ENCODE assay signal across 1 cellular context in genomic region chr2:43169091-43169936, GRCh38.
TF ChIP-seq lines count a peak whose summit lies in the region.

No MANE protein-coding gene starts in this region.

TF ChIP-seq in H1, 55 proteins besides CTCF, POLR2A, EP300 and RAD21 (continued from another document):
- TF ChIP-seq NANOG (IDR thresholded peaks at IDR 0.05; ENCODE audit: insufficient read depth, low read depth, low read length, poor library complexity, severe bottlenecking): no peak
- TF ChIP-seq GTF2F1 (IDR thresholded peaks at IDR 0.05; ENCODE audit: borderline replicate concordance, low read depth, low read length): no peak
- no peak for TF ChIP-seq YY1 (IDR thresholded peaks at IDR 0.05; ENCODE audit: low read depth, low read length)
- no peak for TF ChIP-seq SP4 (IDR thresholded peaks at IDR 0.05; ENCODE audit: low read length)
- no peak for TF ChIP-seq JUND (IDR thresholded peaks at IDR 0.05; ENCODE audit: low read length)
- TF ChIP-seq EZH2 (IDR thresholded peaks at IDR 0.05; ENCODE audit: low read depth, low read length, severe bottlenecking): no peak
- no peak for TF ChIP-seq RXRA (IDR thresholded peaks at IDR 0.05; ENCODE audit: insufficient read depth, low read depth, low read length)
- TF ChIP-seq EGR1 (IDR thresholded peaks at IDR 0.05; ENCODE audit: borderline replicate concordance, low read depth, low read length): no peak
- TF ChIP-seq MAX (IDR thresholded peaks at IDR 0.05): no peak
- no peak for TF ChIP-seq CTBP2 (IDR thresholded peaks at IDR 0.05; ENCODE audit: borderline replicate concordance, insufficient read depth, insufficient read length, low read length)
- TF ChIP-seq, protein P1, sequence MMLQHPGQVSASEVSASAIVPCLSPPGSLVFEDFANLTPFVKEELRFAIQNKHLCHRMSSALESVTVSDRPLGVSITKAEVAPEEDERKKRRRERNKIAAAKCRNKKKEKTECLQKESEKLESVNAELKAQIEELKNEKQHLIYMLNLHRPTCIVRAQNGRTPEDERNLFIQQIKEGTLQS (IDR thresholded peaks at IDR 0.05; ENCODE audit: insufficient read depth, low read depth, low read length): no peak
- no peak for TF ChIP-seq SP2 (IDR thresholded peaks at IDR 0.05; ENCODE audit: low read length)
- no peak for TF ChIP-seq POU5F1 (IDR thresholded peaks at IDR 0.05; ENCODE audit: low read depth, low read length)
